ENCODE assay signal across 8 cellular contexts in the genomic region with DNA sequence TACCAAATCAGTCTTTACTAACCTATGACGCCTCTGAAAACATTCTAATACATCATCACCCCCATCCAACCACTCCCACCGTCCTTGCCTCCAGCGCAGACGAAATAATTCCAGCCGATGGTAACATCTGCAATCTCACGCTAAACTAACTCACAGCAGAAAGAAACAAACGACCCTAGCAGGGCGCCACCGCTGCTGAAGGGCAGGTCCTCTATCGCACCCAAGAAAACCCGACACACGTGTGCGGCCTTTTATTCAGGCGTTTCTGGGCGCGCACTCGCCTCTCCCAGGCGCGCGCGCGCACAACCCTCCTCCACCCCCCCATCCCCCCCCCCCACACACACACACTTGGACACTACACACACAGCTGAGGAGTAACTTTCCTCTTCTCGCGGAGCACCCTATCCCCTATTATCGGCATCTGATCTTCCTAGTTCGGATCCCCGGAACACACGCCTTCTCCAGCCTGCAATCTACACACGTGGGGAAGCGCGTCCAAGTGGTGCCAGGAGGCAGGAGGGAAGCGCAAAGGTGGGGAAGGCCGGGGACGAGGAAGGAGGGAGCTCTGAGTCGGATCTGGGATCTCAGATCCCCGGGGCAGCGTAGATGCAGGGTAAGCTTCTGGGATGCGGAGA. TPM values are rescaled to one million over a fixed set of nuclear protein-coding genes. Genes with fewer than 3 reads are reported as not detected.
DNase-seq lines count a peak whose midpoint lies in the region; ATAC-seq and TF ChIP-seq lines count a peak whose summit lies in the region.

No MANE protein-coding gene starts in this region.

- H3K4me3 Mint-ChIP-seq in naive thymus-derived CD4-positive, alpha-beta T cell, result peak overlapping the region; percentile 78 to 96 (median 92)

- TF ChIP-seq POLR2A in transverse colon (IDR thresholded peaks at IDR 0.05), result no peak

- peaks cover 0 to 14% (median 12%) of the 10 kb centered on the region in 5 donors for H3K27me3 Mint-ChIP-seq in naive thymus-derived CD4-positive, alpha-beta T cell

- peak; percentile 65 for DNase-seq in 8988T
- peak; percentile 68 for DNase-seq in GM13976 (ENCODE audit: low spot score)
- peak; percentile 71 for DNase-seq in NCI-H2227 (lab: John Stamatoyannopoulos, UW; ENCODE audit: unreplicated experiment)
- DNase-seq in activated CD8-positive, alpha-beta memory T cell treated with anti-CD3 and anti-CD28 coated beads for 24 hours, result peak; percentile 73
- peak; percentile 30 for DNase-seq in fibroblast of gingiva (ENCODE audit: low read depth)
- peak in 2 of 9 donors; percentile 8 to 14 for DNase-seq in naive thymus-derived CD4-positive, alpha-beta T cell
- DNase-seq in transverse colon, result peak; percentile 33

- no peak for TF ChIP-seq EP300 in transverse colon (IDR thresholded peaks at IDR 0.05; ENCODE audit: low read depth)

- no peaks in the 10 kb centered on the region for H3K36me3 ChIP-seq in naive thymus-derived CD4-positive, alpha-beta T cell (ENCODE audit: control insufficient read depth in 2 of 3, insufficient read depth in 3 of 3, low read length in 3 of 3)
- H3K36me3 ChIP-seq in transverse colon, result no peaks in the 10 kb centered on the region

- H3K27me3 ChIP-seq in naive thymus-derived CD4-positive, alpha-beta T cell (ENCODE audit: control insufficient read depth in 2 of 2, insufficient read depth in 2 of 2, low read length in 2 of 2), result no peaks in the 10 kb centered on the region
- no peaks in the 10 kb centered on the region for H3K27me3 ChIP-seq in transverse colon

- H3K36me3 Mint-ChIP-seq in naive thymus-derived CD4-positive, alpha-beta T cell, result no peaks in the 10 kb centered on the region

- H3K4me1 ChIP-seq in naive thymus-derived CD4-positive, alpha-beta T cell (ENCODE audit: control insufficient read depth in 2 of 2, insufficient read depth in 2 of 2, low read length in 2 of 2), result peaks cover 4 to 9% of the 10 kb centered on the region in 2 donors
- H3K4me1 ChIP-seq in transverse colon, result peaks cover 3 to 34% (median 32%) of the 10 kb centered on the region in 4 donors

- no peaks in the 10 kb centered on the region for H3K9me3 ChIP-seq in naive thymus-derived CD4-positive, alpha-beta T cell (ENCODE audit: control insufficient read depth in 2 of 3, low read length in 3 of 3)
- H3K9me3 ChIP-seq in transverse colon, result no peaks in the 10 kb centered on the region

- H3K4me1 Mint-ChIP-seq in naive thymus-derived CD4-positive, alpha-beta T cell, result peaks cover 23 to 47% (median 30%) of the 10 kb centered on the region in 7 donors

- peak; percentile 6 for ATAC-seq in naive thymus-derived CD4-positive, alpha-beta T cell
- no peak for ATAC-seq in GM19452 (IDR thresholded peaks at IDR 0.05; ENCODE audit: unreplicated experiment)

- POLR2A ChIA-PET in naive thymus-derived CD4-positive, alpha-beta T cell (lab: Charles Lee), result interaction anchor here (1.6 kb wide), 1 partner anchor 52 kb away, joined by 3 read pairs; no protein-coding TSS in a partner anchor

- in situ Hi-C loops in GM13976 (cut with MboI; ENCODE audit: low sequenced_read_pairs, unreplicated experiment), result no loop called here
- in situ Hi-C loops in transverse colon (cut with MboI; ENCODE audit: low pct_ligation_motif_present in 1 of 4, low pct_unique_long_range_greater_than_20kb in 1 of 4, low sequenced_read_pairs in 3 of 4), result no loop called here

- CTCF ChIA-PET in naive thymus-derived CD4-positive, alpha-beta T cell (lab: Charles Lee), result interaction anchor here (0.6 kb wide), 1 partner anchor 77 kb away, joined by 5 read pairs; no protein-coding TSS in a partner anchor

- peaks cover 0 to 2% (median 0%) of the 10 kb centered on the region in 11 donors for H3K9me3 Mint-ChIP-seq in naive thymus-derived CD4-positive, alpha-beta T cell

- no peak overlapping the region for H3K27ac ChIP-seq in naive thymus-derived CD4-positive, alpha-beta T cell (ENCODE audit: low read depth, low read length)
- peak overlapping the region; percentile 94 to 97 (median 97) for H3K27ac ChIP-seq in transverse colon

- peak overlapping the region; percentile 80 for H3K4me3 ChIP-seq in naive thymus-derived CD4-positive, alpha-beta T cell (ENCODE audit: low read length)
- H3K4me3 ChIP-seq in transverse colon, result peak overlapping the region; percentile 64 to 95 (median 76)

- no peak for TF ChIP-seq CTCF in GM13976 (IDR thresholded peaks at IDR 0.05; ENCODE audit: borderline replicate concordance, control extremely low read depth, extremely low read depth, insufficient read depth, missing control alignments)
- TF ChIP-seq CTCF in transverse colon (IDR thresholded peaks at IDR 0.05), result no peak

- peak overlapping the region in 7 of 9 donors; percentile 34 to 75 (median 68) for H3K27ac Mint-ChIP-seq in naive thymus-derived CD4-positive, alpha-beta T cell

- intact Hi-C loops in naive thymus-derived CD4-positive, alpha-beta T cell (cut with micrococcal nuclease), result loop anchor here (1.0 to 10.0 kb wide), 13 partner anchors 21 to 1949 kb away; a partner anchor contains a TSS
- intact Hi-C loops in transverse colon (cut with DNase I; ENCODE audit: low total_unique reads), result loop anchor here (5.0 to 10.0 kb wide), 2 partner anchors 79 to 104 kb away; no protein-coding TSS in a partner anchor

- WGBS in transverse colon (ENCODE audit: low coverage in 1 of 2), 2 donors, result 0 to 3% methylated on average over 8 to 38 of the region's 38 CpGs

RNA-seq across cellular contexts. Expression of a gene that starts 1.4 kb away (rescaled TPM):
- total RNA-seq in naive thymus-derived CD4-positive, alpha-beta T cell, result 10 to 100 TPM in 1 of 5 experiments, 1 to 10 TPM in 2, under 1 TPM in 2; 0.73 to 10.8 (median 2.0) TPM
- under 1 TPM in 1 of 2 donors, not detected in 1; 0.24 TPM for polyA plus RNA-seq in naive thymus-derived CD4-positive, alpha-beta T cell
- 10 to 100 TPM in 3 of 4 donors, 1 to 10 TPM in 1; 8.4 to 36.7 (median 19.9) TPM for total RNA-seq in transverse colon
